Comparison of ENCODE assay signal across 7 cellular contexts in genomic region chr19:24075530-24075929, GRCh38. TPM values are rescaled to one million over a fixed set of nuclear protein-coding genes. Genes with fewer than 3 reads are reported as not detected.
DNase-seq lines count a peak whose midpoint lies in the region; ATAC-seq, FAIRE-seq and TF ChIP-seq lines count a peak whose summit lies in the region.
"Not testable (repeated sequence)": the region's sequence is repeated elsewhere in the genome, so short reads cannot be mapped to it uniquely, and the experiment has no call there.

No MANE protein-coding gene starts in this region.

- TF ChIP-seq RAD21 in H1 (IDR thresholded peaks at IDR 0.05 in 1 of 2, conservative IDR thresholded peaks at IDR 0.05 in 1 of 2; ENCODE audit: low read depth in 2 of 2, low read length in 2 of 2), result 0 out of 4 replicates have a peak, but pooled peaks of 1 of the 2 experiments have one; percentile 5

- H3K9ac ChIP-seq in H1 (replicated peaks in 1 of 4; ENCODE audit: extremely low read depth in 1 of 4, low read depth in 3 of 4, low read length in 3 of 4), result not testable (repeated sequence)

- H3K36me3 ChIP-seq in HEK293 (ENCODE audit: control insufficient read depth in 2 of 2, insufficient read depth in 1 of 2, low read length in 2 of 2), result peaks cover 0 to 47% of the 10 kb centered on the region in 2 experiments; a peak in 1 of 3 replicates
- peaks cover 2 to 35% (median 7%) of the 10 kb centered on the region in 4 experiments; a peak in 6 of 8 replicates for H3K36me3 ChIP-seq in H1 (ENCODE audit: control insufficient read depth in 2 of 4, insufficient read depth in 4 of 4, low read length in 3 of 4)
- not testable (repeated sequence) for H3K36me3 ChIP-seq in right atrium auricular region

- not testable (repeated sequence) for H3K4me3 ChIP-seq in HEK293 (ENCODE audit: low read depth, low read length); right atrium auricular region
- peak overlapping the region in 1 of 4 experiments; percentile 11; a peak in 1 of 8 replicates for H3K4me3 ChIP-seq in H1 (ENCODE audit: extremely low read depth in 1 of 4, insufficient read depth in 2 of 4, low read depth in 3 of 4, low read length in 4 of 4)

- H3K79me1 ChIP-seq in H1 (ENCODE audit: low read depth, low read length), result not testable (repeated sequence)

- not testable (repeated sequence) for H3K79me2 ChIP-seq in H1 (ENCODE audit: control insufficient read depth in 1 of 2, insufficient read depth in 2 of 2, low read length in 2 of 2)

- not testable (repeated sequence) for ATAC-seq in memory B cell (ENCODE audit: low read depth)

- H3K9me3 Mint-ChIP-seq in memory B cell, result not testable (repeated sequence)
- H3K9me3 Mint-ChIP-seq in osteocyte (ENCODE audit: unreplicated experiment), result peaks cover 15% of the 10 kb centered on the region

- H3K9me3 ChIP-seq in HEK293 (ENCODE audit: control insufficient read depth, insufficient read depth, low read depth, low read length); right atrium auricular region: not testable (repeated sequence)
- peaks cover 5 to 12% of the 10 kb centered on the region in 2 experiments; a peak in 2 of 4 replicates for H3K9me3 ChIP-seq in H1 (ENCODE audit: insufficient read depth in 2 of 2, low read depth in 1 of 2, low read length in 1 of 2)

- not testable (repeated sequence) for H2BK12ac ChIP-seq in H1 (ENCODE audit: low read depth, low read length)

- POLR2A ChIA-PET in HEK293 (lab: Yijun Ruan, JAX); H1 (lab: Charles Lee; ENCODE audit: partially characterized antibody): not testable (repeated sequence)

- H3K18ac ChIP-seq in H1 (ENCODE audit: extremely low read depth, low read length), result not testable (repeated sequence)

- not testable (repeated sequence) for H2BK120ac ChIP-seq in H1 (replicated peaks; ENCODE audit: low read depth, low read length)

- CTCF ChIA-PET in HEK293 (lab: Yijun Ruan, JAX), result not testable (repeated sequence)
- CTCF ChIA-PET in H1 (lab: Charles Lee; ENCODE audit: partially characterized antibody), result interaction anchor here (0.8 kb wide), 1 partner anchor 11 kb away, joined by 5 read pairs; the partner anchor contains the start of gene ZNF254

- 0 out of 3 replicates have a peak, but pooled peaks of 1 of the 2 experiments have one; percentile 30 for TF ChIP-seq POLR2A in H1 (IDR thresholded peaks at IDR 0.05; ENCODE audit: control extremely low read depth in 1 of 2, low read depth in 2 of 2, low read length in 2 of 2)

- not testable (repeated sequence) for H3K23me2 ChIP-seq in H1 (ENCODE audit: low read depth, low read length)

- H4K5ac ChIP-seq in H1 (ENCODE audit: insufficient read length, low read depth, low read length), result not testable (repeated sequence)

- H3K4ac ChIP-seq in H1 (replicated peaks; ENCODE audit: insufficient read length, low read depth, low read length), result not testable (repeated sequence)

- not testable (repeated sequence) for H2AFZ ChIP-seq in H1 (ENCODE audit: low read length)

- H4K91ac ChIP-seq in H1 (replicated peaks; ENCODE audit: insufficient read length, low read length), result not testable (repeated sequence)

- not testable (repeated sequence) for H3K27me3 ChIP-seq in H1 (replicated peaks in 1 of 4; ENCODE audit: control insufficient read depth in 3 of 4, extremely low read depth in 1 of 4, insufficient read depth in 3 of 4, low read length in 3 of 4); right atrium auricular region

- peak overlapping the region; percentile 35 for H3K27ac Mint-ChIP-seq in memory B cell
- not testable (repeated sequence) for H3K27ac Mint-ChIP-seq in osteocyte (ENCODE audit: unreplicated experiment)

- TF ChIP-seq CTCF in C4-2B (conservative IDR thresholded peaks at IDR 0.05), result 0 out of 2 replicates have a peak, but pooled peaks have one; percentile 6
- TF ChIP-seq CTCF in HEK293 (tag by site-specific recombination; IDR thresholded peaks at IDR 0.05); H1 (IDR thresholded peaks at IDR 0.05; ENCODE audit: control extremely low read depth in 1 of 3, insufficient read depth in 1 of 3, low read depth in 1 of 3, low read length in 3 of 3); right atrium auricular region (IDR thresholded peaks at IDR 0.05); osteocyte (IDR thresholded peaks at IDR 0.05): not testable (repeated sequence)

- not testable (repeated sequence) for H4K20me1 ChIP-seq in H1 (replicated peaks in 1 of 2; ENCODE audit: control insufficient read depth in 1 of 2, insufficient read depth in 2 of 2, low read length in 2 of 2)

- peak; percentile 55 to 85; a peak in 2 of 3 replicates for TF ChIP-seq EP300 in H1 (IDR thresholded peaks at IDR 0.05; ENCODE audit: borderline replicate concordance in 1 of 2, low read depth in 2 of 2, low read length in 2 of 2)

- H2BK20ac ChIP-seq in H1 (ENCODE audit: low read length), result not testable (repeated sequence)

- WGBS in H1 (ENCODE audit: extremely low coverage in 1 of 2, insufficient coverage in 1 of 2, insufficient read length in 1 of 2, insufficient replicate concordance in 2 of 2, low coverage in 1 of 2, low lambda C conversion rate in 2 of 2, missing lambda C conversion rate in 1 of 2), 2 experiments, result 59% methylated on average over 4 of the region's 4 CpGs; no CpG with 5 or more reads in 1 of the 2 experiments

- not testable (repeated sequence) for FAIRE-seq in H1 (lab: Jason Lieb, UNC)

- not testable (repeated sequence) for H3K27ac ChIP-seq in C4-2B; HEK293 (ENCODE audit: extremely low read depth, low read depth, low read length); H1 (ENCODE audit: low read depth, low read length); right atrium auricular region

- not testable (repeated sequence) for H3K4me2 ChIP-seq in H1 (ENCODE audit: insufficient read depth in 1 of 2, low read depth in 2 of 2, low read length in 2 of 2)

- H3K4me1 Mint-ChIP-seq in memory B cell; osteocyte (ENCODE audit: unreplicated experiment): not testable (repeated sequence)

- not testable (repeated sequence) for H3K4me3 Mint-ChIP-seq in memory B cell; osteocyte (ENCODE audit: unreplicated experiment)

- not testable (repeated sequence) for H3K23ac ChIP-seq in H1 (ENCODE audit: insufficient read length)

- not testable (repeated sequence) for H3K4me1 ChIP-seq in HEK293 (ENCODE audit: control insufficient read depth, insufficient read depth, low read length); right atrium auricular region
- H3K4me1 ChIP-seq in H1 (replicated peaks in 1 of 4; ENCODE audit: control insufficient read depth in 3 of 4, insufficient read depth in 4 of 4, low read length in 3 of 4), result peaks cover 5 to 27% (median 13%) of the 10 kb centered on the region in 4 experiments

- not testable (repeated sequence) for H3K56ac ChIP-seq in H1 (replicated peaks; ENCODE audit: insufficient read length, low read depth, low read length)

- not testable (repeated sequence) for H3K27me3 Mint-ChIP-seq in memory B cell; osteocyte (ENCODE audit: unreplicated experiment)

- peak; percentile 62 for DNase-seq in SK-N-DZ (ENCODE audit: low spot score)
- DNase-seq in H1 (ENCODE audit: low read depth in 1 of 2, low spot score in 2 of 2), result peak in 1 of 2 experiments; percentile 50
- DNase-seq in right atrium auricular region (ENCODE audit: low spot score), result peak; percentile 9
- not testable (repeated sequence) for DNase-seq in memory B cell (ENCODE audit: low spot score in 2 of 2)
- peak; percentile 21 for DNase-seq in osteocyte (ENCODE audit: extremely low spot score, unreplicated experiment)

- H3K14ac ChIP-seq in H1 (ENCODE audit: insufficient read length), result not testable (repeated sequence)

- H3K36me3 Mint-ChIP-seq in memory B cell (peaks cover 44% of the 10 kb centered on the region), osteocyte (ENCODE audit: unreplicated experiment) (peaks cover 34% of the 10 kb centered on the region)

- H4K8ac ChIP-seq in H1 (ENCODE audit: extremely low read depth, insufficient read depth, low read length), result not testable (repeated sequence)

- not testable (repeated sequence) for H2AK5ac ChIP-seq in H1 (ENCODE audit: low read depth, low read length)

- not testable (repeated sequence) for H2BK5ac ChIP-seq in H1 (ENCODE audit: low read depth, low read length)

- not testable (repeated sequence) for H2BK15ac ChIP-seq in H1 (ENCODE audit: low read length)

TF ChIP-seq in HEK293, 187 proteins besides CTCF, POLR2A, EP300 and RAD21:
- TF ChIP-seq SETDB1 (IDR thresholded peaks at IDR 0.05; ENCODE audit: insufficient read length, low read length), result peak; percentile 75
- TF ChIP-seq TCF7L2 (IDR thresholded peaks at IDR 0.05; ENCODE audit: borderline replicate concordance, low read depth, low read length), result peak; percentile 65; the same call in 1 of the 2 replicates
- peak; percentile 72; the same call in 1 of the 2 replicates for TF ChIP-seq TRIM28 (IDR thresholded peaks at IDR 0.05; ENCODE audit: borderline replicate concordance, low read length)

TF ChIP-seq in H1, 55 proteins besides CTCF, POLR2A, EP300 and RAD21 (continues in another document):
- TF ChIP-seq POU5F1 (IDR thresholded peaks at IDR 0.05; ENCODE audit: low read depth, low read length) (peak; percentile 58; the same call in 1 of the 2 replicates), NANOG (IDR thresholded peaks at IDR 0.05; ENCODE audit: insufficient read depth, low read depth, low read length, poor library complexity, severe bottlenecking) (peak; percentile 28), RXRA (IDR thresholded peaks at IDR 0.05; ENCODE audit: insufficient read depth, low read depth, low read length) (0 out of 2 replicates have a peak, but pooled peaks have one; percentile 37), TAF1 (IDR thresholded peaks at IDR 0.05; ENCODE audit: low read depth, low read length) (0 out of 2 replicates have a peak, but pooled peaks have one; percentile 16), SP1 (IDR thresholded peaks at IDR 0.05; ENCODE audit: low read depth, low read length) (peak; percentile 68; the same call in 1 of the 2 replicates)

RNA-seq across cellular contexts. Expression of gene ZNF254, which starts 11.5 kb away (rescaled TPM):
- polyA plus RNA-seq in SK-N-DZ (2014; cell fraction: cytosol; rRNA removed), result 6.4 and 8.3 TPM in 2 replicates
- 10.7 and 12.1 TPM in 2 replicates for polyA plus RNA-seq in SK-N-DZ (2014; cell fraction: nucleus; rRNA removed)
- 21.7 and 22.0 TPM in 2 replicates for total RNA-seq in H1 (2021; fragmentation: NEBNext Ultra II Directional; extraction: Animal tissue kit (Norgen Biotek cat#: 25700))
- polyA plus RNA-seq in H1 (2011; rRNA removed), result 3.2 and 4.4 TPM in 2 replicates
- 6.4 TPM for polyA plus RNA-seq in H1 (2011; cell fraction: cytosol; rRNA removed)
- polyA plus RNA-seq in H1 (2011; cell fraction: nucleus; rRNA removed), result 8.2 TPM
- polyA plus RNA-seq in H1 (2012, experiment 1 of 2), result 6.6 to 11.9 TPM (median 7.6 TPM) in 4 replicates
- 1.9 TPM for polyA plus RNA-seq in H1 (2012, experiment 2 of 2)
- polyA plus RNA-seq in H1 (2013, experiment 1 of 2), result 23.4 TPM
- 20.1 TPM for polyA plus RNA-seq in H1 (2013, experiment 2 of 2)
- 21.2 and 23.1 TPM in 2 replicates for polyA minus RNA-seq in H1 (2011; rRNA and poly(A)+ RNA removed)
- 20.6 TPM for polyA minus RNA-seq in H1 (2011; cell fraction: cytosol; rRNA and poly(A)+ RNA removed)
- 47.9 TPM for polyA minus RNA-seq in H1 (2011; cell fraction: nucleus; rRNA and poly(A)+ RNA removed)
- total RNA-seq in right atrium auricular region (10 to 100 TPM in 1 of 2 donors, 1 to 10 TPM in 1; 9.1 to 15.2 TPM), osteocyte (18.7 and 19.2 TPM in 2 replicates)
